In the genomic region with DNA sequence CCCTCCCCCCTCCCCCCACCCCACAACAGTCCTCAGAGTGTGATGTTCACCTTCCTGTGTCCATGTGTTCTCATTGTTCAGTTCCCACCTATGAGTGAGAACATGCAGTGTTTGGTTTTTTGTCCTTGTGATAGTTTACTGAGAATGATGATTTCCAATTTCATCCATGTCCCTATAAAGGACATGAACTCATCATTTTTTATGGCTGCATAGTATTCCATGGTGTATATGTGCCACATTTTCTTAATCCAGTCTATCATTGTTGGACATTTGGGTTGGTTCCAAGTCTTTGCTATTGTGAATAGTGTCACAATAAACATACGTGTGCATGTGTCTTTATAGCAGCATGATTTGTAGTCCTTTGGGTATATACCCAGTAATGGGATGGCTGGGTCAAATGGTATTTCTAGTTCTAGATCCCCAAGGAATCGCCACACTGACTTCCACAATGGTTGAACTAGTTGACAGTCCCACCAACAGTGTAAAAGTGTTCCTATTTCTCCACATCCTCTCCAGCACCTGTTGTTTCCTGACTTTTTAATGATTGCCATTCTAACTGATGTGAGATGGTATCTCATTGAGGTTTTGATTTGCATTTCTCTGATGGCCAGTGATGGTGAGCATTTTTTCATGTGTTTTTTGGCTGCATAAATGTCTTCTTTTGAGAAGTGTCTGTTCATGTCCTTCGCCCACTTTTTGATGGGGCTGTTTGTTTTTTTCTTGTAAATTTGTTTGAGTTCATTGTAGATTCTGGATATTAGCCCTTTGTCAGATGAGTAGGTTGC, we compare ENCODE assay signal across 2 cellular contexts. TPM values are rescaled to one million over a fixed set of nuclear protein-coding genes. Genes with fewer than 3 reads are reported as not detected.
DNase-seq lines count a peak whose midpoint lies in the region; ATAC-seq, FAIRE-seq and TF ChIP-seq lines count a peak whose summit lies in the region.
"Not testable (repeated sequence)": the region's sequence is repeated elsewhere in the genome, so short reads cannot be mapped to it uniquely, and the experiment has no call there.

No MANE protein-coding gene starts in this region.

- intact Hi-C loops in K562 (cut with micrococcal nuclease): not testable (repeated sequence)

- not testable (repeated sequence) for TF ChIP-seq POLR2A in K562 (conservative IDR thresholded peaks at IDR 0.05)

- peaks cover 30 to 40% of the 10 kb centered on the region in 2 experiments for H3K36me3 ChIP-seq in HEK293 (ENCODE audit: control insufficient read depth in 2 of 2, insufficient read depth in 1 of 2, low read length in 2 of 2)
- H3K36me3 ChIP-seq in K562 (ENCODE audit: control insufficient read depth, insufficient read depth, low read length): peaks cover 41% of the 10 kb centered on the region

- in situ Hi-C loops in K562 (cut with MboI): not testable (repeated sequence)

- POLR2A ChIA-PET in HEK293 (lab: Yijun Ruan, JAX); K562 (lab: Yijun Ruan, JAX): not testable (repeated sequence)

- TF ChIP-seq CTCF in HEK293 (tag by site-specific recombination; IDR thresholded peaks at IDR 0.05); K562 (IDR thresholded peaks at IDR 0.05 in 2 of 3, conservative IDR thresholded peaks at IDR 0.05 in 1 of 3; ENCODE audit: insufficient read depth in 2 of 3, low read depth in 1 of 3, low read length in 3 of 3): not testable (repeated sequence)

- not testable (repeated sequence) for H3K4me2 ChIP-seq in K562 (ENCODE audit: insufficient read depth, low read length)

- H2AFZ ChIP-seq in K562 (ENCODE audit: low read depth, low read length): not testable (repeated sequence)

- TF ChIP-seq RAD21 in K562 (CRISPR knock-in tag; conservative IDR thresholded peaks at IDR 0.05 in 1 of 2, IDR thresholded peaks at IDR 0.05 in 1 of 2): not testable (repeated sequence)

- peaks cover 35% of the 10 kb centered on the region for H3K79me2 ChIP-seq in K562 (ENCODE audit: control insufficient read depth, insufficient read depth, low read length)

- CTCF ChIA-PET in HEK293 (lab: Yijun Ruan, JAX); K562 (lab: Yijun Ruan, JAX; ENCODE audit: low intra/inter-chr PET ratio): not testable (repeated sequence)

- H4K20me1 ChIP-seq in K562 (replicated peaks; ENCODE audit: control insufficient read depth, insufficient read depth, low read length): not testable (repeated sequence)

- H3K9ac ChIP-seq in K562 (ENCODE audit: insufficient read depth in 1 of 2, low read depth in 2 of 2, low read length in 2 of 2): not testable (repeated sequence)

- not testable (repeated sequence) for H3K9me3 ChIP-seq in HEK293 (ENCODE audit: control insufficient read depth, insufficient read depth, low read depth, low read length); K562 (replicated peaks; ENCODE audit: control insufficient read depth, insufficient read depth, low read depth, low read length)

- H3K27me3 ChIP-seq in K562 (ENCODE audit: control insufficient read depth in 2 of 2, insufficient read depth in 2 of 2, low read length in 2 of 2): not testable (repeated sequence)

- not testable (repeated sequence) for H3K4me1 ChIP-seq in HEK293 (ENCODE audit: control insufficient read depth, insufficient read depth, low read length); K562 (replicated peaks in 1 of 2; ENCODE audit: control insufficient read depth in 2 of 2, insufficient read depth in 2 of 2, low read length in 2 of 2)

- DNase-seq in K562 (ENCODE audit: extremely low read depth in 1 of 4, low spot score in 3 of 4): not testable (repeated sequence)

- H3K27ac ChIP-seq in HEK293 (ENCODE audit: extremely low read depth, low read depth, low read length); K562 (ENCODE audit: extremely low read depth, low read depth, low read length): not testable (repeated sequence)

- H3K4me3 ChIP-seq in HEK293 (ENCODE audit: low read depth, low read length); K562: not testable (repeated sequence)

- H3K9me1 ChIP-seq in K562 (ENCODE audit: control insufficient read depth, insufficient read depth, low read length): not testable (repeated sequence)

- BruUV-seq in K562 (replicated peaks; lab: Mats Ljungman, UMichigan): not testable (repeated sequence)

- ATAC-seq in K562: not testable (repeated sequence)

- WGBS in K562 (ENCODE audit: insufficient coverage, low coverage, missing lambda C conversion rate): no CpG with 5 or more reads among the region's 3 CpGs

- not testable (repeated sequence) for FAIRE-seq in K562 (lab: Jason Lieb, UNC)

- TF ChIP-seq EP300 in K562 (IDR thresholded peaks at IDR 0.05; ENCODE audit: low read length): not testable (repeated sequence)

TF ChIP-seq in HEK293, 187 proteins besides CTCF, POLR2A, EP300 and RAD21 (continues in another document):
- TF ChIP-seq SCRT2 (tag by site-specific recombination; IDR thresholded peaks at IDR 0.05) (0 out of 2 replicates have a peak, but pooled peaks have one; percentile 25), ZNF184 (tag by site-specific recombination; IDR thresholded peaks at IDR 0.05) (peak; percentile 92)

TF ChIP-seq in K562, 482 proteins besides CTCF, POLR2A, EP300 and RAD21 (continues in another document):
- peak; percentile 67; the same call in 1 of the 2 replicates for TF ChIP-seq ZNF184 (CRISPR knock-in tag; IDR thresholded peaks at IDR 0.05)

RNA-seq across cellular contexts. Expression of a gene that starts 14.9 kb away (rescaled TPM):
- total RNA-seq in K562 (2011; cell fraction: chromatin; rRNA removed; ENCODE audit: low replicate concordance): 145 and 291 TPM in 2 replicates
- 78.7 and 90.9 TPM in 2 replicates for total RNA-seq in K562 (2011; cell fraction: nucleolus; rRNA removed)
- total RNA-seq in K562 (2011; cell fraction: nucleoplasm; rRNA removed): 144 and 194 TPM in 2 replicates
- total RNA-seq in K562 (2014; rRNA removed): 60.0 and 63.6 TPM in 2 replicates
- total RNA-seq in K562 (2014; rRNA removed; fragmentation: Illumina TruSeq; extraction: Trizol): 92.1 and 99.9 TPM in 2 replicates
- 78.3 and 87.9 TPM in 2 replicates for total RNA-seq in K562 (2015; rRNA removed; fragmentation: Illumina TruSeq; extraction: Trizol)
- 52.6 and 65.2 TPM in 2 replicates for total RNA-seq in K562 (2021)
- 61.7 and 87.9 TPM in 2 replicates for polyA plus RNA-seq in K562 (2011; rRNA removed)
- 20.2 and 36.7 TPM in 2 replicates for polyA plus RNA-seq in K562 (2011; cell fraction: cytosol; rRNA removed)
- 52.8 and 66.0 TPM in 2 replicates for polyA plus RNA-seq in K562 (2011; cell fraction: nucleus; rRNA removed)
- 45.4 and 64.8 TPM in 2 replicates for polyA plus RNA-seq in K562 (2012)
- 68.8 and 81.8 TPM in 2 replicates for polyA plus RNA-seq in K562 (2014; fragmentation: Illumina TruSeq; extraction: Trizol)
- polyA plus RNA-seq in K562 (2014; fragmentation: Nextera tagmentation; extraction: Ambion mirVana): 10 to 100 TPM; 59.0 to 89.8 TPM
- 79.5 and 82.1 TPM in 2 replicates for polyA plus RNA-seq in K562 (2014; rRNA removed)
- polyA minus RNA-seq in K562 (2011; rRNA and poly(A)+ RNA removed): 77.0 and 80.4 TPM in 2 replicates
- 15.1 and 27.1 TPM in 2 replicates for polyA minus RNA-seq in K562 (2011; cell fraction: cytosol; rRNA and poly(A)+ RNA removed)
- 46.2 and 58.9 TPM in 2 replicates for polyA minus RNA-seq in K562 (2011; cell fraction: nucleus; rRNA and poly(A)+ RNA removed)

RNA-seq across cellular contexts. Expression of a gene that starts 53.8 kb away (rescaled TPM):
- total RNA-seq in K562 (2011; cell fraction: chromatin; rRNA removed; ENCODE audit: low replicate concordance): 7.8 and 28.4 TPM in 2 replicates
- total RNA-seq in K562 (2011; cell fraction: nucleolus; rRNA removed): 5.3 and 8.7 TPM in 2 replicates
- total RNA-seq in K562 (2011; cell fraction: nucleoplasm; rRNA removed): 15.0 and 24.5 TPM in 2 replicates
- total RNA-seq in K562 (2014; rRNA removed): 18.8 and 29.7 TPM in 2 replicates
- 50.3 and 66.8 TPM in 2 replicates for total RNA-seq in K562 (2014; rRNA removed; fragmentation: Illumina TruSeq; extraction: Trizol)
- 35.6 and 36.7 TPM in 2 replicates for total RNA-seq in K562 (2015; rRNA removed; fragmentation: Illumina TruSeq; extraction: Trizol)
- 56.3 and 59.1 TPM in 2 replicates for total RNA-seq in K562 (2021)
- 79.2 and 98.2 TPM in 2 replicates for polyA plus RNA-seq in K562 (2011; rRNA removed)
- 25.8 and 49.3 TPM in 2 replicates for polyA plus RNA-seq in K562 (2011; cell fraction: cytosol; rRNA removed)
- polyA plus RNA-seq in K562 (2011; cell fraction: nucleus; rRNA removed): 17.2 and 24.5 TPM in 2 replicates
- polyA plus RNA-seq in K562 (2012): 39.7 and 48.5 TPM in 2 replicates
- polyA plus RNA-seq in K562 (2014; fragmentation: Illumina TruSeq; extraction: Trizol): 70.4 and 72.1 TPM in 2 replicates
- 100 to 1,000 TPM in 1 of 2 experiments, 10 to 100 TPM in 1; 97.8 to 104 TPM for polyA plus RNA-seq in K562 (2014; fragmentation: Nextera tagmentation; extraction: Ambion mirVana)
- 45.5 and 47.2 TPM in 2 replicates for polyA plus RNA-seq in K562 (2014; rRNA removed)
- polyA minus RNA-seq in K562 (2011; rRNA and poly(A)+ RNA removed): 53.9 and 65.6 TPM in 2 replicates
- polyA minus RNA-seq in K562 (2011; cell fraction: cytosol; rRNA and poly(A)+ RNA removed): 21.8 and 24.4 TPM in 2 replicates
- polyA minus RNA-seq in K562 (2011; cell fraction: nucleus; rRNA and poly(A)+ RNA removed): 6.7 and 18.1 TPM in 2 replicates

RNA-seq across cellular contexts. Expression of a gene that starts 54.2 kb away (rescaled TPM):
- total RNA-seq in K562 (2011; cell fraction: chromatin; rRNA removed; ENCODE audit: low replicate concordance): 87.6 and 197 TPM in 2 replicates
- total RNA-seq in K562 (2011; cell fraction: nucleolus; rRNA removed): 58.9 and 75.1 TPM in 2 replicates
- total RNA-seq in K562 (2011; cell fraction: nucleoplasm; rRNA removed): 72.0 and 86.5 TPM in 2 replicates
- 23.6 and 37.2 TPM in 2 replicates for total RNA-seq in K562 (2014; rRNA removed)
- total RNA-seq in K562 (2014; rRNA removed; fragmentation: Illumina TruSeq; extraction: Trizol): 37.9 and 42.9 TPM in 2 replicates
- total RNA-seq in K562 (2015; rRNA removed; fragmentation: Illumina TruSeq; extraction: Trizol): 33.3 and 38.9 TPM in 2 replicates
- 24.2 and 24.4 TPM in 2 replicates for total RNA-seq in K562 (2021)
- 12.3 and 17.7 TPM in 2 replicates for polyA plus RNA-seq in K562 (2011; rRNA removed)
- 2.4 and 4.6 TPM in 2 replicates for polyA plus RNA-seq in K562 (2011; cell fraction: cytosol; rRNA removed)
- polyA plus RNA-seq in K562 (2011; cell fraction: nucleus; rRNA removed): 22.1 and 25.6 TPM in 2 replicates
- 12.7 and 14.0 TPM in 2 replicates for polyA plus RNA-seq in K562 (2012)
- polyA plus RNA-seq in K562 (2014; fragmentation: Illumina TruSeq; extraction: Trizol): 16.9 and 18.5 TPM in 2 replicates
- 10 to 100 TPM in 1 of 2 experiments, 1 to 10 TPM in 1; 8.4 to 11.8 TPM for polyA plus RNA-seq in K562 (2014; fragmentation: Nextera tagmentation; extraction: Ambion mirVana)
- 13.1 and 14.3 TPM in 2 replicates for polyA plus RNA-seq in K562 (2014; rRNA removed)
- 50.5 and 54.9 TPM in 2 replicates for polyA minus RNA-seq in K562 (2011; rRNA and poly(A)+ RNA removed)
- 16.7 and 29.3 TPM in 2 replicates for polyA minus RNA-seq in K562 (2011; cell fraction: cytosol; rRNA and poly(A)+ RNA removed)
- 34.6 and 80.0 TPM in 2 replicates for polyA minus RNA-seq in K562 (2011; cell fraction: nucleus; rRNA and poly(A)+ RNA removed)
